Comparison of ENCODE assay signal across 1 cellular context in genomic region chr1:220788146-220788545, GRCh38.
TF ChIP-seq lines count a peak whose summit lies in the region.

No MANE protein-coding gene starts in this region.

TF ChIP-seq in liver, 16 proteins besides CTCF, POLR2A, EP300 and RAD21 (continued from another document):
- TF ChIP-seq TAF1 (conservative IDR thresholded peaks at IDR 0.05): no peak
